ENCODE assay signal across 12 cellular contexts in genomic region chr20:30985386-30985785, GRCh38.
"Had no signal": no experiment of that assay in that cellular context is flagged by ENCODE, and none has a peak within 500 bp of the region (broad histone marks: within the 10 kb centered on the region; RNA-seq: fewer than 3 reads in every experiment).

No MANE protein-coding gene starts in this region.

- H3K9me3 ChIP-seq: right lobe of liver, suprapubic skin had no signal

- H3K27ac ChIP-seq: brain microvascular endothelial cell, right lobe of liver, suprapubic skin had no signal

- H3K27me3 ChIP-seq: brain microvascular endothelial cell, right lobe of liver, suprapubic skin had no signal

- ATAC-seq: right lobe of liver had no signal

- DNase-seq: activated CD4-positive, alpha-beta memory T cell treated with anti-CD3 and anti-CD28 coated beads for 36 hours; activated CD4-positive, alpha-beta T cell treated with anti-CD3 and anti-CD28 coated beads for 1 hour; activated T-cell treated with anti-CD3 and anti-CD28 coated beads, Interleukin-2, amount 50 U/mL, for 48 hours; anterior cingulate cortex; brain microvascular endothelial cell; effector CD8-positive, alpha-beta T cell; foreskin fibroblast; hippocampal formation; T1000; trophoblast cell had no signal

- H3K36me3 ChIP-seq: brain microvascular endothelial cell, right lobe of liver, suprapubic skin had no signal

- H3K4me1 ChIP-seq: right lobe of liver, suprapubic skin had no signal

- H3K4me3 ChIP-seq: right lobe of liver, suprapubic skin had no signal
